In the genomic region with DNA sequence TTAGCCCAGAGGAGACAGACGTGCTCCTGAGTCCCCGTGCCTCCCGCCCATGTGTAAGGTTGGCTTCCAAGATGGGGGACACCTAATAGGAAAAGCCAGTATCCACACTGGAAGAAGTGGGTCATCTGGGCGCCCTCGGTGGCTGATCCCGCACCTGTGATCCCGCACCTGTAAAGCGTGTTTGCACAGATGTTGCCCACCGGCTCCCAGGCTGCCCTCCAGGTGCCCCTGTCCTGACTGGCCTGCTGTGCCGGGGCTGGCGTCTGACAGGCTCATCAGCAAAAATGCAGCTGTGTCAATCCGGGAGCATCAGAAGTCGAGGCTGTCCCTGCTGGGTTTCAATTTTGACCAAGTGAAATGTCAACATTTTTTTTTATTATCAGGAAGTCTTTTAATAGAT, we compare ENCODE assay signal across 30 cellular contexts.
"Had no signal": no experiment of that assay in that cellular context is flagged by ENCODE, and none has a peak within 500 bp of the region (broad histone marks: within the 10 kb centered on the region; RNA-seq: fewer than 3 reads in every experiment).

No MANE protein-coding gene starts in this region.

- DNase-seq: activated B cell treated with CpG ODN at 0.5 μM for 24 hours; activated CD4-positive, alpha-beta memory T cell treated with anti-CD3 and anti-CD28 coated beads for 36 hours; activated CD4-positive, alpha-beta T cell treated with anti-CD3 and anti-CD28 coated beads for 48 hours; activated CD8-positive, alpha-beta memory T cell treated with anti-CD3 and anti-CD28 coated beads, Interleukin-2, amount 50 U/mL, for 48 hours; activated gamma-delta T cell; activated naive CD4-positive, alpha-beta T cell; activated naive CD4-positive, alpha-beta T cell treated with anti-CD3 and anti-CD28 coated beads, Interleukin-2, amount 10 ng/mL, durations not matched to agents 7 days and 5 days; activated naive CD8-positive, alpha-beta T cell treated with anti-CD3 and anti-CD28 coated beads, Interleukin-2, amount 10 ng/mL, durations not matched to agents 7 days and 5 days; activated T-cell treated with anti-CD3 and anti-CD28 coated beads for 4 hours; activated T-cell treated with anti-CD3 and anti-CD28 coated beads, Interleukin-2, amount 50 U/mL, for 24 hours; activated T-cell treated with anti-CD3 and anti-CD28 coated beads, Interleukin-2, amount 50 U/mL, for 72 hours; central memory CD4-positive, alpha-beta T cell; cerebellar nuclear complex; colonic mucosa; effector CD8-positive, alpha-beta T cell; esophagus squamous epithelium; foreskin melanocyte; heart right ventricle; T-helper 17 cell; T1000; WERI-Rb-1 had no signal

- H3K4me3 ChIP-seq: ascending aorta, breast epithelium, cardiac muscle cell, colonic mucosa, esophagus squamous epithelium, gastroesophageal sphincter, heart right ventricle had no signal

- H3K4me1 Mint-ChIP-seq: activated B cell treated with CpG ODN at 0.5 μM for 24 hours; activated naive CD4-positive, alpha-beta T cell treated with anti-CD3 and anti-CD28 coated beads, Interleukin-2, amount 10 ng/mL, durations not matched to agents 7 days and 5 days; activated naive CD8-positive, alpha-beta T cell treated with anti-CD3 and anti-CD28 coated beads, Interleukin-2, amount 10 ng/mL, durations not matched to agents 7 days and 5 days; T-helper 17 cell had no signal

- H3K9me3 ChIP-seq: ascending aorta, breast epithelium, colonic mucosa, esophagus squamous epithelium, gastroesophageal sphincter, heart right ventricle had no signal

- ATAC-seq: activated CD4-positive, CD25-positive, alpha-beta regulatory T cell treated with anti-CD3 and anti-CD28 coated beads, Interleukin-2, amount 50 U/mL, for 24 hours; activated naive CD4-positive, alpha-beta T cell treated with anti-CD3 and anti-CD28 coated beads, Interleukin-2, amount 50 U/mL, for 72 hours; activated T-cell treated with anti-CD3 and anti-CD28 coated beads, Interleukin-2, amount 50 U/mL, for 72 hours; gastroesophageal sphincter; heart right ventricle; T-helper 17 cell had no signal

- H3K36me3 Mint-ChIP-seq: activated CD4-positive, alpha-beta memory T cell treated with anti-CD3 and anti-CD28 coated beads for 36 hours; activated naive CD4-positive, alpha-beta T cell treated with anti-CD3 and anti-CD28 coated beads, Interleukin-2, amount 10 ng/mL, durations not matched to agents 7 days and 5 days; activated naive CD8-positive, alpha-beta T cell treated with anti-CD3 and anti-CD28 coated beads, Interleukin-2, amount 10 ng/mL, durations not matched to agents 7 days and 5 days; brain had no signal

- H3K4me3 Mint-ChIP-seq: activated B cell treated with CpG ODN at 0.5 μM for 24 hours; activated CD4-positive, alpha-beta memory T cell treated with anti-CD3 and anti-CD28 coated beads for 36 hours; activated naive CD4-positive, alpha-beta T cell treated with anti-CD3 and anti-CD28 coated beads, Interleukin-2, amount 10 ng/mL, durations not matched to agents 7 days and 5 days; activated naive CD8-positive, alpha-beta T cell treated with anti-CD3 and anti-CD28 coated beads, Interleukin-2, amount 10 ng/mL, durations not matched to agents 7 days and 5 days; activated T-cell treated with anti-CD3 and anti-CD28 coated beads, Interleukin-2, amount 50 U/mL, for 24 hours; activated T-cell treated with anti-CD3 and anti-CD28 coated beads, Interleukin-2, amount 50 U/mL, for 72 hours; brain; T-helper 17 cell; T-helper 2 cell treated with Interferon-gamma antibody and Interleukin-4, amounts not matched to agents 5 μg/mL and 100 μg/mL, for 36 hours had no signal

- H3K9me3 Mint-ChIP-seq: activated CD4-positive, alpha-beta memory T cell treated with anti-CD3 and anti-CD28 coated beads for 36 hours; activated naive CD8-positive, alpha-beta T cell treated with anti-CD3 and anti-CD28 coated beads, Interleukin-2, amount 10 ng/mL, durations not matched to agents 7 days and 5 days had no signal

- H3K27me3 ChIP-seq: ascending aorta, breast epithelium, cardiac muscle cell, colonic mucosa, esophagus squamous epithelium, gastroesophageal sphincter had no signal

- H3K36me3 ChIP-seq: ascending aorta, breast epithelium, cardiac muscle cell, colonic mucosa, esophagus squamous epithelium, gastroesophageal sphincter, heart right ventricle, WERI-Rb-1 had no signal

- H3K27ac ChIP-seq: ascending aorta, breast epithelium, cardiac muscle cell, colonic mucosa, epithelial cell of prostate, esophagus squamous epithelium, gastroesophageal sphincter, heart right ventricle, WERI-Rb-1 had no signal

- H3K27me3 Mint-ChIP-seq: activated B cell treated with CpG ODN at 0.5 μM for 24 hours; activated CD4-positive, alpha-beta memory T cell treated with anti-CD3 and anti-CD28 coated beads for 36 hours; activated naive CD4-positive, alpha-beta T cell treated with anti-CD3 and anti-CD28 coated beads, Interleukin-2, amount 10 ng/mL, durations not matched to agents 7 days and 5 days; activated T-cell treated with anti-CD3 and anti-CD28 coated beads, Interleukin-2, amount 50 U/mL, for 24 hours; T-helper 17 cell had no signal

- H3K4me1 ChIP-seq: ascending aorta, breast epithelium, colonic mucosa, esophagus squamous epithelium, gastroesophageal sphincter, heart right ventricle had no signal

- H3K27ac Mint-ChIP-seq: activated B cell treated with CpG ODN at 0.5 μM for 24 hours; activated CD4-positive, alpha-beta memory T cell treated with anti-CD3 and anti-CD28 coated beads for 36 hours; activated naive CD4-positive, alpha-beta T cell treated with anti-CD3 and anti-CD28 coated beads, Interleukin-2, amount 10 ng/mL, durations not matched to agents 7 days and 5 days; activated naive CD4-positive, alpha-beta T cell treated with anti-CD3 and anti-CD28 coated beads, Interleukin-2, amount 50 U/mL, for 72 hours; activated naive CD8-positive, alpha-beta T cell treated with anti-CD3 and anti-CD28 coated beads, Interleukin-2, amount 10 ng/mL, durations not matched to agents 7 days and 5 days; activated T-cell treated with anti-CD3 and anti-CD28 coated beads, Interleukin-2, amount 50 U/mL, for 24 hours; activated T-cell treated with anti-CD3 and anti-CD28 coated beads, Interleukin-2, amount 50 U/mL, for 72 hours; brain; T-helper 17 cell; T-helper 2 cell treated with Interferon-gamma antibody and Interleukin-4, amounts not matched to agents 5 μg/mL and 100 μg/mL, for 36 hours had no signal
